In genomic region chr11:62380821-62381243, GRCh38 we compare ENCODE assay signal across 8 cellular contexts. TPM values are rescaled to one million over a fixed set of nuclear protein-coding genes. Genes with fewer than 3 reads are reported as not detected.
DNase-seq lines count a peak whose midpoint lies in the region; ATAC-seq and TF ChIP-seq lines count a peak whose summit lies in the region.
"Not testable (repeated sequence)": the region's sequence is repeated elsewhere in the genome, so short reads cannot be mapped to it uniquely, and the experiment has no call there.

No MANE protein-coding gene starts in this region.

- not testable (repeated sequence) for H3K36me3 ChIP-seq in gastroesophageal sphincter; testis (ENCODE audit: low read depth, missing control alignments)

- not testable (repeated sequence) for H3K36me3 Mint-ChIP-seq in naive thymus-derived CD8-positive, alpha-beta T cell

- not testable (repeated sequence) for H3K9me3 Mint-ChIP-seq in naive thymus-derived CD8-positive, alpha-beta T cell

- not testable (repeated sequence) for H3K9me3 ChIP-seq in gastroesophageal sphincter, testis

- 0 to 6% methylated on average over 3 of the region's 12 CpGs for WGBS in gastroesophageal sphincter (ENCODE audit: low coverage in 1 of 2), 2 donors
- WGBS in testis, 2 donors: 15 to 21% methylated on average over 12 of the region's 12 CpGs

- not testable (repeated sequence) for H3K4me1 Mint-ChIP-seq in naive thymus-derived CD8-positive, alpha-beta T cell

- peak overlapping the region in 1 of 10 donors; percentile 42 for H3K27ac Mint-ChIP-seq in naive thymus-derived CD8-positive, alpha-beta T cell

- H3K27me3 ChIP-seq in gastroesophageal sphincter, testis: not testable (repeated sequence)

- peak overlapping the region in 1 of 2 donors; percentile 8 for H3K4me3 ChIP-seq in gastroesophageal sphincter
- H3K4me3 ChIP-seq in testis: not testable (repeated sequence)

- intact Hi-C loops in testis (cut with DNase I; ENCODE audit: low total_unique reads): not testable (repeated sequence)

- H3K27me3 Mint-ChIP-seq in naive thymus-derived CD8-positive, alpha-beta T cell: not testable (repeated sequence)

- not testable (repeated sequence) for H3K4me1 ChIP-seq in gastroesophageal sphincter
- peaks cover 15% of the 10 kb centered on the region for H3K4me1 ChIP-seq in testis

- TF ChIP-seq CTCF in gastroesophageal sphincter (IDR thresholded peaks at IDR 0.05) (peak; percentile 66 to 87 (median 83)), testis (IDR thresholded peaks at IDR 0.05) (peak; percentile 79 to 93 (median 85))

- DNase-seq in DMS153 treated with DMSO at 0.1 percent for 48 hours (lab: John Stamatoyannopoulos, UW; ENCODE audit: unreplicated experiment): peak; percentile 47
- DNase-seq in HuH-7.5 (ENCODE audit: low spot score): peak; percentile 51
- peak; percentile 24 for DNase-seq in NCI-H446 treated with DMSO at 0.1 percent for 48 hours (lab: John Stamatoyannopoulos, UW)
- peak; percentile 20 for DNase-seq in T-helper 9 cell
- DNase-seq in naive thymus-derived CD8-positive, alpha-beta T cell: peak in 8 of 10 donors; percentile 22 to 78 (median 60)
- DNase-seq in testis: peak; percentile 69

- ATAC-seq in gastroesophageal sphincter: peak; percentile 89
- peak; percentile 82 to 91 for ATAC-seq in naive thymus-derived CD8-positive, alpha-beta T cell

- not testable (repeated sequence) for TF ChIP-seq POLR2A in gastroesophageal sphincter (IDR thresholded peaks at IDR 0.05); testis (IDR thresholded peaks at IDR 0.05)

- POLR2A ChIA-PET in naive thymus-derived CD8-positive, alpha-beta T cell (lab: Charles Lee): interaction anchor here (0.9 to 1.0 kb wide), 2 partner anchors 19 to 193 kb away, joined by 3 read pairs; partner anchors contain the start of gene EEF1G

- H3K27ac ChIP-seq in angular gyrus (ENCODE audit: low read depth, low read length) (peak overlapping the region; percentile 92), testis (peak overlapping the region; percentile 2 to 19)
- not testable (repeated sequence) for H3K27ac ChIP-seq in gastroesophageal sphincter

- not testable (repeated sequence) for H3K4me3 Mint-ChIP-seq in naive thymus-derived CD8-positive, alpha-beta T cell

- TF ChIP-seq EP300 in gastroesophageal sphincter (IDR thresholded peaks at IDR 0.05): not testable (repeated sequence)

RNA-seq across cellular contexts. Expression of gene SCGB1A1, which starts 38.0 kb away (rescaled TPM):
- total RNA-seq in gastroesophageal sphincter (not detected), testis (not detected)
- total RNA-seq in naive thymus-derived CD8-positive, alpha-beta T cell: not detected
- not detected for polyA plus RNA-seq in naive thymus-derived CD8-positive, alpha-beta T cell
- polyA plus RNA-seq in testis (ENCODE audit: insufficient read depth, low read depth, low replicate concordance): not detected

RNA-seq across cellular contexts. Expression of gene ASRGL1, which starts 43.6 kb away (rescaled TPM):
- 10 to 100 TPM; 10.1 to 16.3 (median 13.5) TPM for total RNA-seq in gastroesophageal sphincter
- total RNA-seq in naive thymus-derived CD8-positive, alpha-beta T cell: 1 to 10 TPM; 2.8 to 7.5 TPM
- 10 to 100 TPM in 1 of 3 donors, 1 to 10 TPM in 2; 5.1 to 13.3 (median 6.0) TPM for polyA plus RNA-seq in naive thymus-derived CD8-positive, alpha-beta T cell
- total RNA-seq in testis: 100 to 1,000 TPM; 101 to 119 TPM
- 295 TPM for polyA plus RNA-seq in testis (ENCODE audit: insufficient read depth, low read depth, low replicate concordance)

Comparison
In these comparisons a context has a peak if more than half of its experiments do, and no peak if none do; other contexts are left out.
1. RNA of gene ASRGL1, which starts 43.6 kb away (total RNA-seq): 101 to 119 TPM in testis; 10.1 to 16.3 TPM in gastroesophageal sphincter and 2.8 to 7.5 TPM in naive thymus-derived CD8-positive, alpha-beta T cell; every median in the first group is over 4 times any median in the second.
2. Peak in every context shown above with its lines, with median percentiles within 50 percentile points of each other: DNase-seq.